In the genomic region with DNA sequence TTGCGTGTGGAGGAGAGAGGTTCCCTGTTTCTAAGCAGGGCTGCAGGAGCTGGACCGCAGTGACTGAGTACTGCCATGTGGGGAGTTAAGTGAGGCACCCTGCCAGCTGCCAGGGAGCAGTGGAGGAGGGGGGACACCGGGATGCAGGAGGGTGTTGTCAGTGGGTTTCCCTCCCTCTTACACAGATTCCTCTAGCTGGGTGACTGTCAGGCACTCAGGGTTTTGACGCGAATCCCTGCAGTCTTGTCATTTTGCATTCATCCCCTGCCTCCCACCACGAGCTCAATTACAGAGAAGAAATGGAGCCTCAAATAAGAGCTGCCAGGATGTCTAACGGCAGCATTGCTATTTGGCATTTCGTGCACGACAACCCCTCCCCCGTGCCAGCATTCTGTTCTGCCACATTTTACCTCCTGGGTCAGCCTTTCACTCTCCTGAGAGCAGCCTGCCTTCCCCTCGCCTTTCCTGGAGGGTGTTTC, we compare ENCODE assay signal across 12 cellular contexts.
DNase-seq lines count a peak whose midpoint lies in the region; ATAC-seq and TF ChIP-seq lines count a peak whose summit lies in the region.
"Had no signal": no experiment of that assay in that cellular context is flagged by ENCODE, and none has a peak within 500 bp of the region (broad histone marks: within the 10 kb centered on the region; RNA-seq: fewer than 3 reads in every experiment).

No MANE protein-coding gene starts in this region.

- peak overlapping the region; percentile 87 for H3K27ac ChIP-seq in neural cell (ENCODE audit: low read length)
- H3K27ac ChIP-seq: tibial artery had no signal

- H3K4me2 ChIP-seq in neural cell (ENCODE audit: low read length) = peak overlapping the region; percentile 61

- H3K79me2 ChIP-seq in neural cell (replicated peaks; ENCODE audit: insufficient read depth, low read length) = no peaks in the 10 kb centered on the region

- peak; percentile 97 for TF ChIP-seq EP300 in neural cell (conservative IDR thresholded peaks at IDR 0.05; ENCODE audit: poor library complexity, severe bottlenecking)

- TF ChIP-seq CTCF in neural cell (IDR thresholded peaks at IDR 0.05; ENCODE audit: poor library complexity, severe bottlenecking) (peak; percentile 29), foreskin fibroblast (IDR thresholded peaks at IDR 0.05; ENCODE audit: low read depth, low read length) (no peak)

- no peaks in the 10 kb centered on the region for H3F3A ChIP-seq in neural cell (ENCODE audit: insufficient read depth, low read length, poor library complexity, severe bottlenecking)

- H3K9ac ChIP-seq in neural cell (ENCODE audit: low read length) = peak overlapping the region; percentile 53

- no peaks in the 10 kb centered on the region for H3K9me2 ChIP-seq in neural cell (ENCODE audit: insufficient read depth, low read length)

- H2AFZ ChIP-seq in neural cell (ENCODE audit: low read depth, low read length) = no peak overlapping the region

- no peaks in the 10 kb centered on the region for H3K36me3 ChIP-seq in neural cell (ENCODE audit: insufficient read depth, low read length)

- ATAC-seq in GM21447 (IDR thresholded peaks at IDR 0.05; ENCODE audit: unreplicated experiment) = no peak

- peak; percentile 23 for DNase-seq in NCI-H2171 treated with DMSO at 0.1 percent for 48 hours (lab: John Stamatoyannopoulos, UW)
- DNase-seq in NCI-H2171 (lab: John Stamatoyannopoulos, UW) = no peak
- peak; percentile 46 for DNase-seq in NCI-H1092 (lab: John Stamatoyannopoulos, UW)
- peak in 52 of 58 donors; percentile 18 to 92 (median 72) for DNase-seq in anterior cingulate cortex (lab: John Stamatoyannopoulos, UW)
- no peak for DNase-seq in NCI-H2029 treated with DMSO at 0.1 percent for 48 hours (lab: John Stamatoyannopoulos, UW)
- no peak for DNase-seq in foreskin fibroblast
- DNase-seq: ACHN, EL, NCI-H2029, tibial artery had no signal

- H3K27me3 ChIP-seq in neural cell (ENCODE audit: insufficient read depth, low read depth, low read length) = no peaks in the 10 kb centered on the region
- H3K27me3 ChIP-seq: tibial artery had no signal

- peak; percentile 54 for TF ChIP-seq RAD21 in neural cell (conservative IDR thresholded peaks at IDR 0.05)

- no peaks in the 10 kb centered on the region for H3K9me3 ChIP-seq in neural cell (ENCODE audit: low read length)
- H3K9me3 ChIP-seq: tibial artery had no signal

- H4K20me1 ChIP-seq in neural cell (ENCODE audit: insufficient read depth) = no peaks in the 10 kb centered on the region

- H3K4me3 ChIP-seq in neural cell (ENCODE audit: low read length) (peak overlapping the region; percentile 54), foreskin fibroblast (ENCODE audit: low read depth in 1 of 2, low read length in 2 of 2) (no peak overlapping the region)
- H3K4me3 ChIP-seq: tibial artery had no signal

TF ChIP-seq in neural cell, 6 proteins besides CTCF, POLR2A, EP300 and RAD21:
- TF ChIP-seq TAF1 (IDR thresholded peaks at IDR 0.05; ENCODE audit: low read depth) (peak; percentile 23), EZH2 (IDR thresholded peaks at IDR 0.05; ENCODE audit: borderline replicate concordance, insufficient read depth, low read length, poor library complexity, severe bottlenecking) (no peak), POLR2AphosphoS5 (IDR thresholded peaks at IDR 0.05) (peak; percentile 90), SMC3 (conservative IDR thresholded peaks at IDR 0.05; ENCODE audit: poor library complexity) (peak; percentile 49), MXI1 (conservative IDR thresholded peaks at IDR 0.05; ENCODE audit: poor library complexity, severe bottlenecking) (peak; percentile 63)
- TF ChIP-seq, protein P1, sequence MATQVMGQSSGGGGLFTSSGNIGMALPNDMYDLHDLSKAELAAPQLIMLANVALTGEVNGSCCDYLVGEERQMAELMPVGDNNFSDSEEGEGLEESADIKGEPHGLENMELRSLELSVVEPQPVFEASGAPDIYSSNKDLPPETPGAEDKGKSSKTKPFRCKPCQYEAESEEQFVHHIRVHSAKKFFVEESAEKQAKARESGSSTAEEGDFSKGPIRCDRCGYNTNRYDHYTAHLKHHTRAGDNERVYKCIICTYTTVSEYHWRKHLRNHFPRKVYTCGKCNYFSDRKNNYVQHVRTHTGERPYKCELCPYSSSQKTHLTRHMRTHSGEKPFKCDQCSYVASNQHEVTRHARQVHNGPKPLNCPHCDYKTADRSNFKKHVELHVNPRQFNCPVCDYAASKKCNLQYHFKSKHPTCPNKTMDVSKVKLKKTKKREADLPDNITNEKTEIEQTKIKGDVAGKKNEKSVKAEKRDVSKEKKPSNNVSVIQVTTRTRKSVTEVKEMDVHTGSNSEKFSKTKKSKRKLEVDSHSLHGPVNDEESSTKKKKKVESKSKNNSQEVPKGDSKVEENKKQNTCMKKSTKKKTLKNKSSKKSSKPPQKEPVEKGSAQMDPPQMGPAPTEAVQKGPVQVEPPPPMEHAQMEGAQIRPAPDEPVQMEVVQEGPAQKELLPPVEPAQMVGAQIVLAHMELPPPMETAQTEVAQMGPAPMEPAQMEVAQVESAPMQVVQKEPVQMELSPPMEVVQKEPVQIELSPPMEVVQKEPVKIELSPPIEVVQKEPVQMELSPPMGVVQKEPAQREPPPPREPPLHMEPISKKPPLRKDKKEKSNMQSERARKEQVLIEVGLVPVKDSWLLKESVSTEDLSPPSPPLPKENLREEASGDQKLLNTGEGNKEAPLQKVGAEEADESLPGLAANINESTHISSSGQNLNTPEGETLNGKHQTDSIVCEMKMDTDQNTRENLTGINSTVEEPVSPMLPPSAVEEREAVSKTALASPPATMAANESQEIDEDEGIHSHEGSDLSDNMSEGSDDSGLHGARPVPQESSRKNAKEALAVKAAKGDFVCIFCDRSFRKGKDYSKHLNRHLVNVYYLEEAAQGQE (IDR thresholded peaks at IDR 0.05; ENCODE audit: borderline replicate concordance) = peak; percentile 75

Comparison
In these comparisons a context has a peak if more than half of its experiments do, and no peak if none do; other contexts are left out.
1. DNase-seq: peak in NCI-H2171 treated with DMSO at 0.1 percent for 48 hours (single experiment), NCI-H1092 (single experiment) and anterior cingulate cortex (52 of 58); none in NCI-H2171 (single experiment), NCI-H2029 treated with DMSO at 0.1 percent for 48 hours (single experiment) and foreskin fibroblast (0 of 2).